In genomic region chr15:29633971-29634370, GRCh38 we compare ENCODE assay signal across 41 cellular contexts.
"Had no signal": no experiment of that assay in that cellular context is flagged by ENCODE, and none has a peak within 500 bp of the region (broad histone marks: within the 10 kb centered on the region; RNA-seq: fewer than 3 reads in every experiment).

No MANE protein-coding gene starts in this region.

- H3K36me3 Mint-ChIP-seq: activated naive CD4-positive, alpha-beta T cell treated with anti-CD3 and anti-CD28 coated beads, Interleukin-2, amount 10 ng/mL, durations not matched to agents 7 days and 5 days; activated naive CD4-positive, alpha-beta T cell treated with anti-CD3 and anti-CD28 coated beads, Interleukin-2, amount 50 U/mL, for 24 hours; activated naive CD4-positive, alpha-beta T cell treated with anti-CD3 and anti-CD28 coated beads, Interleukin-2, amount 50 U/mL, for 72 hours; activated naive CD8-positive, alpha-beta T cell; activated naive CD8-positive, alpha-beta T cell treated with anti-CD3 and anti-CD28 coated beads for 36 hours; activated naive CD8-positive, alpha-beta T cell treated with anti-CD3 and anti-CD28 coated beads, Interleukin-2, amount 10 ng/mL, durations not matched to agents 7 days and 5 days; brain had no signal

- ATAC-seq: activated naive CD4-positive, alpha-beta T cell treated with anti-CD3 and anti-CD28 coated beads, Interleukin-2, amount 50 U/mL, for 72 hours; activated naive CD8-positive, alpha-beta T cell treated with anti-CD3 and anti-CD28 coated beads, Interleukin-2, amount 50 U/mL, for 24 hours; activated T-cell treated with anti-CD3 and anti-CD28 coated beads, Interleukin-2, amount 50 U/mL, for 4 hours; activated T-cell treated with anti-CD3 and anti-CD28 coated beads, Interleukin-2, amount 50 U/mL, for 72 hours; activated T-helper 17 cell treated with anti-CD3 and anti-CD28 coated beads, Interleukin-2, amount 50 U/mL, for 72 hours; body of pancreas had no signal

- H3K27ac ChIP-seq: adrenal gland, ascending aorta, body of pancreas, brain microvascular endothelial cell, breast epithelium, cardiac muscle cell had no signal

- H3K9me3 Mint-ChIP-seq: activated naive CD4-positive, alpha-beta T cell treated with anti-CD3 and anti-CD28 coated beads for 36 hours; activated naive CD4-positive, alpha-beta T cell treated with anti-CD3 and anti-CD28 coated beads, Interleukin-2, amount 10 ng/mL, durations not matched to agents 7 days and 5 days; activated naive CD4-positive, alpha-beta T cell treated with anti-CD3 and anti-CD28 coated beads, Interleukin-2, amount 50 U/mL, for 72 hours; activated naive CD8-positive, alpha-beta T cell treated with anti-CD3 and anti-CD28 coated beads for 36 hours; activated naive CD8-positive, alpha-beta T cell treated with anti-CD3 and anti-CD28 coated beads, Interleukin-2, amount 10 ng/mL, durations not matched to agents 7 days and 5 days; activated naive CD8-positive, alpha-beta T cell treated with anti-CD3 and anti-CD28 coated beads, Interleukin-2, amount 50 U/mL, for 24 hours; activated T-cell treated with anti-CD3 and anti-CD28 coated beads, Interleukin-2, amount 50 U/mL, for 24 hours; activated T-cell treated with anti-CD3 and anti-CD28 coated beads, Interleukin-2, amount 50 U/mL, for 4 hours; activated T-cell treated with anti-CD3 and anti-CD28 coated beads, Interleukin-2, amount 50 U/mL, for 72 hours; activated T-helper 1 cell treated with anti-CD3 and anti-CD28 coated beads, Interleukin-12 subunit alpha, Interleukin-12 subunit beta, Interleukin-2, Interleukin-4 antibody, amounts not matched to agents 30 ng/mL and 10 ng/mL and 1 ng/mL, durations not matched to agents 14 hours and 24 hours and 36 hours; activated T-helper 17 cell treated with anti-CD3 and anti-CD28 coated beads, Interleukin-2, amount 50 U/mL, for 72 hours; activated T-helper 2 cell treated with anti-CD3 and anti-CD28 coated beads, Interferon-gamma antibody, Interleukin-2, Interleukin-4, amounts not matched to agents 10 μg/mL and 5 μg/mL and 100 μg/mL, durations not matched to agents 14 hours and 24 hours and 36 hours had no signal

- FAIRE-seq: astrocyte, bronchial epithelial cell had no signal

- H3K4me1 ChIP-seq: adrenal gland, ascending aorta, breast epithelium had no signal

- H3K4me1 Mint-ChIP-seq: activated naive CD4-positive, alpha-beta T cell treated with anti-CD3 and anti-CD28 coated beads, Interleukin-2, amount 10 ng/mL, durations not matched to agents 7 days and 5 days; activated naive CD4-positive, alpha-beta T cell treated with anti-CD3 and anti-CD28 coated beads, Interleukin-2, amount 50 U/mL, for 24 hours; activated naive CD8-positive, alpha-beta T cell treated with anti-CD3 and anti-CD28 coated beads for 36 hours; activated naive CD8-positive, alpha-beta T cell treated with anti-CD3 and anti-CD28 coated beads, Interleukin-2, amount 10 ng/mL, durations not matched to agents 7 days and 5 days; activated naive CD8-positive, alpha-beta T cell treated with anti-CD3 and anti-CD28 coated beads, Interleukin-2, amount 50 U/mL, for 24 hours; activated T-helper 17 cell treated with anti-CD3 and anti-CD28 coated beads, Interleukin-2, amount 50 U/mL, for 72 hours; central memory CD8-positive, alpha-beta T cell had no signal

- H3K27me3 ChIP-seq: adrenal gland, ascending aorta, body of pancreas, brain microvascular endothelial cell, cardiac muscle cell had no signal

- H3K9me3 ChIP-seq: adrenal gland, ascending aorta, body of pancreas, breast epithelium had no signal

- H3K4me3 Mint-ChIP-seq: activated naive CD4-positive, alpha-beta T cell treated with anti-CD3 and anti-CD28 coated beads for 36 hours; activated naive CD4-positive, alpha-beta T cell treated with anti-CD3 and anti-CD28 coated beads, Interleukin-2, amount 10 ng/mL, durations not matched to agents 7 days and 5 days; activated naive CD4-positive, alpha-beta T cell treated with anti-CD3 and anti-CD28 coated beads, Interleukin-2, amount 50 U/mL, for 24 hours; activated naive CD8-positive, alpha-beta T cell; activated naive CD8-positive, alpha-beta T cell treated with anti-CD3 and anti-CD28 coated beads for 36 hours; activated naive CD8-positive, alpha-beta T cell treated with anti-CD3 and anti-CD28 coated beads, Interleukin-2, amount 10 ng/mL, durations not matched to agents 7 days and 5 days; activated naive CD8-positive, alpha-beta T cell treated with anti-CD3 and anti-CD28 coated beads, Interleukin-2, amount 50 U/mL, for 24 hours; activated T-cell treated with anti-CD3 and anti-CD28 coated beads, Interleukin-2, amount 50 U/mL, for 24 hours; activated T-cell treated with anti-CD3 and anti-CD28 coated beads, Interleukin-2, amount 50 U/mL, for 4 hours; activated T-cell treated with anti-CD3 and anti-CD28 coated beads, Interleukin-2, amount 50 U/mL, for 72 hours; activated T-helper 1 cell treated with anti-CD3 and anti-CD28 coated beads, Interleukin-12 subunit alpha, Interleukin-12 subunit beta, Interleukin-2, Interleukin-4 antibody, amounts not matched to agents 30 ng/mL and 10 ng/mL and 1 ng/mL, durations not matched to agents 14 hours and 24 hours and 36 hours; activated T-helper 17 cell treated with anti-CD3 and anti-CD28 coated beads, Interleukin-2, amount 50 U/mL, for 72 hours; brain; central memory CD8-positive, alpha-beta T cell had no signal

- H3K27me3 Mint-ChIP-seq: activated naive CD4-positive, alpha-beta T cell treated with anti-CD3 and anti-CD28 coated beads, Interleukin-2, amount 10 ng/mL, durations not matched to agents 7 days and 5 days had no signal

- H3K4me3 ChIP-seq: adrenal gland, ascending aorta, body of pancreas, breast epithelium, cardiac muscle cell had no signal

- H3K27ac Mint-ChIP-seq: activated naive CD4-positive, alpha-beta T cell treated with anti-CD3 and anti-CD28 coated beads for 36 hours; activated naive CD4-positive, alpha-beta T cell treated with anti-CD3 and anti-CD28 coated beads, Interleukin-2, amount 10 ng/mL, durations not matched to agents 7 days and 5 days; activated naive CD4-positive, alpha-beta T cell treated with anti-CD3 and anti-CD28 coated beads, Interleukin-2, amount 50 U/mL, for 24 hours; activated naive CD4-positive, alpha-beta T cell treated with anti-CD3 and anti-CD28 coated beads, Interleukin-2, amount 50 U/mL, for 72 hours; activated naive CD8-positive, alpha-beta T cell; activated naive CD8-positive, alpha-beta T cell treated with anti-CD3 and anti-CD28 coated beads for 36 hours; activated naive CD8-positive, alpha-beta T cell treated with anti-CD3 and anti-CD28 coated beads, Interleukin-2, amount 10 ng/mL, durations not matched to agents 7 days and 5 days; activated naive CD8-positive, alpha-beta T cell treated with anti-CD3 and anti-CD28 coated beads, Interleukin-2, amount 50 U/mL, for 24 hours; activated T-cell treated with anti-CD3 and anti-CD28 coated beads, Interleukin-2, amount 50 U/mL, for 24 hours; activated T-cell treated with anti-CD3 and anti-CD28 coated beads, Interleukin-2, amount 50 U/mL, for 72 hours; activated T-helper 1 cell treated with anti-CD3 and anti-CD28 coated beads, Interleukin-12 subunit alpha, Interleukin-12 subunit beta, Interleukin-2, Interleukin-4 antibody, amounts not matched to agents 30 ng/mL and 10 ng/mL and 1 ng/mL, durations not matched to agents 14 hours and 24 hours and 36 hours; activated T-helper 17 cell treated with anti-CD3 and anti-CD28 coated beads, Interleukin-2, amount 50 U/mL, for 72 hours; activated T-helper 2 cell treated with anti-CD3 and anti-CD28 coated beads, Interferon-gamma antibody, Interleukin-2, Interleukin-4, amounts not matched to agents 10 μg/mL and 5 μg/mL and 100 μg/mL, durations not matched to agents 14 hours and 24 hours and 36 hours; brain had no signal

- H3K36me3 ChIP-seq: adrenal gland, ascending aorta, brain microvascular endothelial cell, breast epithelium, cardiac muscle cell had no signal

- DNase-seq: activated effector memory CD4-positive, alpha-beta T cell treated with anti-CD3 and anti-CD28 coated beads, Interleukin-2, amount 50 U/mL, for 16 hours; activated effector memory CD4-positive, alpha-beta T cell treated with Interleukin-2 at 50 U/mL for 16 hours; activated gamma-delta T cell; activated gamma-delta T cell treated with Interleukin-2 at 50 U/mL for 16 hours; activated naive CD4-positive, alpha-beta T cell; activated naive CD4-positive, alpha-beta T cell treated with anti-CD3 and anti-CD28 coated beads for 36 hours; activated naive CD4-positive, alpha-beta T cell treated with anti-CD3 and anti-CD28 coated beads, Interleukin-2, amount 10 ng/mL, durations not matched to agents 7 days and 5 days; activated naive CD4-positive, alpha-beta T cell treated with anti-CD3 and anti-CD28 coated beads, Interleukin-2, amount 50 U/mL, for 16 hours; activated naive CD4-positive, alpha-beta T cell treated with Interleukin-2 at 50 U/mL for 16 hours; activated naive CD8-positive, alpha-beta T cell treated with anti-CD3 and anti-CD28 coated beads for 36 hours; activated naive CD8-positive, alpha-beta T cell treated with anti-CD3 and anti-CD28 coated beads, Interleukin-2, amount 10 ng/mL, durations not matched to agents 7 days and 5 days; activated naive CD8-positive, alpha-beta T cell treated with anti-CD3 and anti-CD28 coated beads, Interleukin-2, amount 50 U/mL, for 24 hours; activated T-cell treated with anti-CD3 and anti-CD28 coated beads for 4 hours; activated T-cell treated with anti-CD3 and anti-CD28 coated beads, Interleukin-2, amount 50 U/mL, for 1 hour; activated T-cell treated with anti-CD3 and anti-CD28 coated beads, Interleukin-2, amount 50 U/mL, for 24 hours; activated T-cell treated with anti-CD3 and anti-CD28 coated beads, Interleukin-2, amount 50 U/mL, for 4 hours; activated T-cell treated with anti-CD3 and anti-CD28 coated beads, Interleukin-2, amount 50 U/mL, for 48 hours; activated T-cell treated with anti-CD3 and anti-CD28 coated beads, Interleukin-2, amount 50 U/mL, for 72 hours; adrenal gland; amniotic stem cell; amygdala; anterior cingulate cortex; aorta; body of pancreas; brain microvascular endothelial cell; caudate nucleus; central memory CD4-positive, alpha-beta T cell; cerebellar nuclear complex had no signal
